Comparison of ENCODE assay signal across 1 cellular context in genomic region chr5:142056831-142057696, GRCh38.
TF ChIP-seq lines count a peak whose summit lies in the region.

No MANE protein-coding gene starts in this region.

TF ChIP-seq in HepG2, 621 proteins besides CTCF, POLR2A, EP300 and RAD21:
- TF ChIP-seq MTF1 (CRISPR knock-in tag; IDR thresholded peaks at IDR 0.05) (no peak), MYPOP (CRISPR knock-in tag; IDR thresholded peaks at IDR 0.05) (no peak), ATF5 (CRISPR knock-in tag; IDR thresholded peaks at IDR 0.05; ENCODE audit: low read depth) (no peak)
